In genomic region chr2:236748801-236749200, GRCh38 we compare ENCODE assay signal across 15 cellular contexts.
DNase-seq lines count a peak whose midpoint lies in the region; ATAC-seq and TF ChIP-seq lines count a peak whose summit lies in the region.
"Had no signal": no experiment of that assay in that cellular context is flagged by ENCODE, and none has a peak within 500 bp of the region (broad histone marks: within the 10 kb centered on the region; RNA-seq: fewer than 3 reads in every experiment).

No MANE protein-coding gene starts in this region.

- H3K79me2 ChIP-seq in GM23338 (replicated peaks; ENCODE audit: insufficient read depth), result no peaks in the 10 kb centered on the region

- H3K36me3 Mint-ChIP-seq in GM23338 (ENCODE audit: low read depth), result no peaks in the 10 kb centered on the region; the same call in 2 of the 3 replicates
- H3K36me3 Mint-ChIP-seq in activated CD4-positive, alpha-beta T cell treated with anti-CD3 and anti-CD28 coated beads for 36 hours (ENCODE audit: low read depth), result no peaks in the 10 kb centered on the region

- H3K9me2 ChIP-seq in GM23338 (ENCODE audit: insufficient read depth), result no peaks in the 10 kb centered on the region; the same call in 1 of the 2 replicates

- H3K4me1 Mint-ChIP-seq in GM23338, result peaks cover 41% of the 10 kb centered on the region
- H3K4me1 Mint-ChIP-seq in activated CD4-positive, alpha-beta T cell treated with anti-CD3 and anti-CD28 coated beads for 36 hours, result no peaks in the 10 kb centered on the region

- no peak overlapping the region for H3K4me2 ChIP-seq in GM23338

- H3K4me1 ChIP-seq in GM23338 (ENCODE audit: insufficient read depth) (peaks cover 12% of the 10 kb centered on the region), esophagus squamous epithelium (peaks cover 18 to 70% (median 25%) of the 10 kb centered on the region in 3 donors)

- H3K27me3 ChIP-seq in GM23338 (ENCODE audit: insufficient read depth) (no peaks in the 10 kb centered on the region), esophagus squamous epithelium (no peaks in the 10 kb centered on the region)

- H3K36me3 ChIP-seq in GM23338 (ENCODE audit: insufficient read depth), result no peaks in the 10 kb centered on the region
- H3K36me3 ChIP-seq in esophagus squamous epithelium, result no peaks in the 10 kb centered on the region

- POLR2A ChIA-PET in activated CD4-positive, alpha-beta T cell treated with anti-CD3 and anti-CD28 coated beads for 36 hours (lab: Charles Lee), result no interaction called here

- DNase-seq in GM23338 (ENCODE audit: low spot score), result peak; percentile 19
- peak; percentile 72 for DNase-seq in NOMO-1 treated with dmso at 0.1 percent for 144 hours (lab: John Stamatoyannopoulos, UW; ENCODE audit: unreplicated experiment)
- DNase-seq in esophagus squamous epithelium (lab: John Stamatoyannopoulos, UW), result no peak
- no peak for DNase-seq in omental fat pad (ENCODE audit: low spot score)
- DNase-seq in activated CD4-positive, alpha-beta T cell treated with anti-CD3 and anti-CD28 coated beads for 36 hours, result no peak
- DNase-seq in coronary artery (ENCODE audit: low spot score), result no peak
- no peak for DNase-seq in stimulated activated CD4-positive, alpha-beta T cell treated with anti-CD3 and anti-CD28 coated beads, Interleukin-1b, Interleukin-23, amount 100 ng/mL, for 48 hours
- no peak for DNase-seq in activated CD4-positive, alpha-beta T cell treated with anti-CD3 and anti-CD28 coated beads for 48 hours
- DNase-seq: activated CD8-positive, alpha-beta T cell treated with anti-CD3 and anti-CD28 coated beads for 36 hours; activated naive CD4-positive, alpha-beta T cell treated with anti-CD3 and anti-CD28 coated beads for 36 hours; Caco-2; cortex of kidney; NCI-H1105 treated with DMSO at 0.1 percent for 48 hours; substantia nigra; T-helper 17 cell had no signal

- H3K4me3 Mint-ChIP-seq in GM23338, result no peak overlapping the region
- no peak overlapping the region for H3K4me3 Mint-ChIP-seq in activated CD4-positive, alpha-beta T cell treated with anti-CD3 and anti-CD28 coated beads for 36 hours
- H3K4me3 Mint-ChIP-seq: activated CD8-positive, alpha-beta T cell treated with anti-CD3 and anti-CD28 coated beads for 36 hours; activated naive CD4-positive, alpha-beta T cell treated with anti-CD3 and anti-CD28 coated beads for 36 hours; T-helper 17 cell had no signal

- peaks cover 4% of the 10 kb centered on the region; the same call in 1 of the 3 replicates for H3K9me3 Mint-ChIP-seq in GM23338
- no peaks in the 10 kb centered on the region for H3K9me3 Mint-ChIP-seq in activated CD4-positive, alpha-beta T cell treated with anti-CD3 and anti-CD28 coated beads for 36 hours (ENCODE audit: low read depth)
- H3K9me3 Mint-ChIP-seq: activated CD8-positive, alpha-beta T cell treated with anti-CD3 and anti-CD28 coated beads for 36 hours; activated naive CD4-positive, alpha-beta T cell treated with anti-CD3 and anti-CD28 coated beads for 36 hours had no signal

- H2AFZ ChIP-seq in GM23338, result no peak overlapping the region

- peak; percentile 65 for ATAC-seq in GM23338
- ATAC-seq in omental fat pad (ENCODE audit: low FRiP score), result peak; percentile 25
- no peak for ATAC-seq in activated CD4-positive, alpha-beta T cell treated with anti-CD3 and anti-CD28 coated beads for 36 hours
- ATAC-seq: activated CD8-positive, alpha-beta T cell treated with anti-CD3 and anti-CD28 coated beads for 36 hours had no signal

- no peak overlapping the region for H3K27ac ChIP-seq in GM23338 (ENCODE audit: low read depth)
- H3K27ac ChIP-seq in esophagus squamous epithelium, result peak overlapping the region; percentile 65 to 85 (median 78)
- peak overlapping the region in 1 of 2 donors; percentile 15 for H3K27ac ChIP-seq in coronary artery

- H3K4me3 ChIP-seq in GM23338 (no peak overlapping the region), esophagus squamous epithelium (no peak overlapping the region), coronary artery (no peak overlapping the region)

- TF ChIP-seq CTCF in GM23338 (conservative IDR thresholded peaks at IDR 0.05; ENCODE audit: low read depth in 2 of 2) (no peak), esophagus squamous epithelium (IDR thresholded peaks at IDR 0.05) (peak in 1 of 6 experiments; percentile 12), omental fat pad (IDR thresholded peaks at IDR 0.05) (no peak), coronary artery (IDR thresholded peaks at IDR 0.05) (no peak)

- no peak for TF ChIP-seq POLR2A in esophagus squamous epithelium (IDR thresholded peaks at IDR 0.05)

- peaks cover 7% of the 10 kb centered on the region for H3K27me3 Mint-ChIP-seq in GM23338 (ENCODE audit: insufficient read depth, low read depth, poor library complexity)
- peaks cover 2% of the 10 kb centered on the region for H3K27me3 Mint-ChIP-seq in activated CD4-positive, alpha-beta T cell treated with anti-CD3 and anti-CD28 coated beads for 36 hours

- CTCF ChIA-PET in activated CD4-positive, alpha-beta T cell treated with anti-CD3 and anti-CD28 coated beads for 36 hours (lab: Charles Lee), result no interaction called here

- no peaks in the 10 kb centered on the region for H3K9me3 ChIP-seq in esophagus squamous epithelium
- H3K9me3 ChIP-seq: Caco-2 had no signal

- no peaks in the 10 kb centered on the region for H4K20me1 ChIP-seq in GM23338 (replicated peaks; ENCODE audit: insufficient read depth)

- no peak overlapping the region for H3K27ac Mint-ChIP-seq in GM23338
- H3K27ac Mint-ChIP-seq in activated CD4-positive, alpha-beta T cell treated with anti-CD3 and anti-CD28 coated beads for 36 hours, result no peak overlapping the region
- H3K27ac Mint-ChIP-seq: activated CD8-positive, alpha-beta T cell treated with anti-CD3 and anti-CD28 coated beads for 36 hours; activated naive CD4-positive, alpha-beta T cell treated with anti-CD3 and anti-CD28 coated beads for 36 hours; T-helper 17 cell had no signal

- intact Hi-C loops in esophagus squamous epithelium (cut with DNase I), result no loop called here
- intact Hi-C loops in activated CD4-positive, alpha-beta T cell treated with anti-CD3 and anti-CD28 coated beads for 36 hours (cut with DNase I, micrococcal nuclease), result no loop called here

- H3F3A ChIP-seq in GM23338 (replicated peaks; ENCODE audit: low read depth), result no peaks in the 10 kb centered on the region

- WGBS in esophagus squamous epithelium, 2 donors, result 33 to 35% methylated on average over 3 to 6 of the region's 7 CpGs

TF ChIP-seq in GM23338, 12 proteins besides CTCF, POLR2A, EP300 and RAD21 (continues in another document):
- no peak for TF ChIP-seq ZNF114 (CRISPR knock-in tag; IDR thresholded peaks at IDR 0.05)
- TF ChIP-seq POLR2AphosphoS5 (IDR thresholded peaks at IDR 0.05; ENCODE audit: low read depth), result no peak
- no peak for TF ChIP-seq ZNF462 (CRISPR knock-in tag; IDR thresholded peaks at IDR 0.05)
- TF ChIP-seq EZH2phosphoT487 (IDR thresholded peaks at IDR 0.05; ENCODE audit: unreplicated experiment), result no peak

Comparison
In these comparisons a context has a peak if more than half of its experiments do, and no peak if none do; other contexts are left out.
1. DNase-seq: peak in GM23338 (single experiment) and NOMO-1 treated with dmso at 0.1 percent for 144 hours (single experiment); none in esophagus squamous epithelium (single experiment), omental fat pad (single experiment), activated CD4-positive, alpha-beta T cell treated with anti-CD3 and anti-CD28 coated beads for 36 hours (single experiment), coronary artery (single experiment), stimulated activated CD4-positive, alpha-beta T cell treated with anti-CD3 and anti-CD28 coated beads, Interleukin-1b, Interleukin-23, amount 100 ng/mL, for 48 hours (single experiment) and activated CD4-positive, alpha-beta T cell treated with anti-CD3 and anti-CD28 coated beads for 48 hours (single experiment).